ENCODE assay signal across 10 cellular contexts in genomic region chr19:51693246-51693645, GRCh38. TPM values are rescaled to one million over a fixed set of nuclear protein-coding genes. Genes with fewer than 3 reads are reported as not detected.
A peak's percentile ranks its signal among the peaks of the same experiment; 100 is the strongest.
DNase-seq lines count a peak whose midpoint lies in the region; ATAC-seq, FAIRE-seq and TF ChIP-seq lines count a peak whose summit lies in the region.
"Had no signal": no experiment of that assay in that cellular context is flagged by ENCODE, and none has a peak within 500 bp of the region (broad histone marks: within the 10 kb centered on the region; RNA-seq: fewer than 3 reads in every experiment).

A gene with protein sequence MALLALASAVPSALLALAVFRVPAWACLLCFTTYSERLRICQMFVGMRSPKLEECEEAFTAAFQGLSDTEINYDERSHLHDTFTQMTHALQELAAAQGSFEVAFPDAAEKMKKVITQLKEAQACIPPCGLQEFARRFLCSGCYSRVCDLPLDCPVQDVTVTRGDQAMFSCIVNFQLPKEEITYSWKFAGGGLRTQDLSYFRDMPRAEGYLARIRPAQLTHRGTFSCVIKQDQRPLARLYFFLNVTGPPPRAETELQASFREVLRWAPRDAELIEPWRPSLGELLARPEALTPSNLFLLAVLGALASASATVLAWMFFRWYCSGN (plus strand): TSS chr19:51693330. CDS start chr19:51693527, 197 bp downstream.

- no peak for TF ChIP-seq CTCF in Calu3 (IDR thresholded peaks at IDR 0.05; ENCODE audit: unreplicated experiment)
- TF ChIP-seq CTCF in ascending aorta (IDR thresholded peaks at IDR 0.05), result no peak
- TF ChIP-seq CTCF in sigmoid colon (IDR thresholded peaks at IDR 0.05), result no peak

- peaks cover 42% of the 10 kb centered on the region for H3K4me1 Mint-ChIP-seq in Calu3 (ENCODE audit: low read depth, unreplicated experiment)
- H3K4me1 Mint-ChIP-seq in stimulated activated naive B cell treated with anti-CD40 and anti-IgM and Interleukin-4, amounts not matched to agents 10 μg/mL and 1 μg/mL and 100 μg/mL, for 72 hours, result peaks cover 17% of the 10 kb centered on the region in 2 donors
- H3K4me1 Mint-ChIP-seq in stimulated activated memory B cell treated with anti-CD40 and anti-IgM and Interleukin-4, amounts not matched to agents 10 μg/mL and 1 μg/mL and 100 μg/mL, for 72 hours, result peaks cover 24% of the 10 kb centered on the region

- H3K9me3 ChIP-seq in ascending aorta (no peaks in the 10 kb centered on the region), sigmoid colon (no peaks in the 10 kb centered on the region)

- ATAC-seq in left cardiac atrium, result no peak
- no peak for ATAC-seq in stimulated activated naive B cell treated with anti-CD40 and anti-IgM and Interleukin-4, amounts not matched to agents 10 μg/mL and 1 μg/mL and 100 μg/mL, for 72 hours (replicated peaks)
- no peak for ATAC-seq in stimulated activated memory B cell treated with anti-CD40 and anti-IgM and Interleukin-4, amounts not matched to agents 10 μg/mL and 1 μg/mL and 100 μg/mL, for 72 hours

- no TSS peak for BruUV-seq in Calu3 (replicated peaks; lab: Mats Ljungman, UMichigan)

- H3K4me3 ChIP-seq in ascending aorta (peak within 1 kb of the TSS; percentile 7 to 89), sigmoid colon (peak within 1 kb of the TSS in 3 of 4 donors; percentile 89 to 97 (median 96))

- H3K27ac ChIP-seq in ascending aorta, result peak within 1 kb of the TSS; percentile 97 to 100
- peak within 1 kb of the TSS; percentile 98 to 100 (median 100) for H3K27ac ChIP-seq in sigmoid colon

- CTCF ChIA-PET in Calu3 (lab: Charles Lee), result interaction anchor here (0.6 kb wide), 1 partner anchor 10 kb away, joined by 3 read pairs; no protein-coding TSS in a partner anchor

- FAIRE-seq in H54 (lab: Jason Lieb, UNC), result no peak

- H3K4me1 ChIP-seq in ascending aorta (peaks cover 7 to 13% of the 10 kb centered on the region in 2 donors), sigmoid colon (peaks cover 0 to 44% (median 33%) of the 10 kb centered on the region in 4 donors)

- H3K27me3 ChIP-seq in ascending aorta (no peaks in the 10 kb centered on the region), sigmoid colon (no peaks in the 10 kb centered on the region)

- H3K36me3 Mint-ChIP-seq in Calu3 (ENCODE audit: insufficient read depth, unreplicated experiment), result peaks cover 63% of the 10 kb centered on the region
- peaks cover 0 to 4% of the 10 kb centered on the region in 2 donors for H3K36me3 Mint-ChIP-seq in stimulated activated naive B cell treated with anti-CD40 and anti-IgM and Interleukin-4, amounts not matched to agents 10 μg/mL and 1 μg/mL and 100 μg/mL, for 72 hours
- H3K36me3 Mint-ChIP-seq in stimulated activated memory B cell treated with anti-CD40 and anti-IgM and Interleukin-4, amounts not matched to agents 10 μg/mL and 1 μg/mL and 100 μg/mL, for 72 hours, result peaks cover 6% of the 10 kb centered on the region

- H3K36me3 ChIP-seq in ascending aorta (peaks cover 27 to 49% of the 10 kb centered on the region in 2 donors), sigmoid colon (peaks cover 7 to 43% (median 30%) of the 10 kb centered on the region in 4 donors)

- DNase-seq in Calu3, result no peak
- no peak for DNase-seq in ascending aorta (ENCODE audit: low spot score in 2 of 2)
- no peak for DNase-seq in left cardiac atrium
- DNase-seq in sigmoid colon, result no peak
- DNase-seq in H54 (ENCODE audit: insufficient read length, low spot score), result no peak
- no peak for DNase-seq in nucleus accumbens (lab: John Stamatoyannopoulos, UW)
- DNase-seq in stimulated activated naive B cell treated with anti-CD40 and anti-IgM and Interleukin-4, amounts not matched to agents 10 μg/mL and 1 μg/mL and 100 μg/mL, for 72 hours, result no peak
- DNase-seq: DND-41, NCI-H524 treated with DMSO at 0.1 percent for 48 hours had no signal

- TF ChIP-seq POLR2A in sigmoid colon (IDR thresholded peaks at IDR 0.05) (no peak), H54 (IDR thresholded peaks at IDR 0.05; ENCODE audit: low read depth, low read length) (no peak)

- intact Hi-C loops in Calu3 (cut with micrococcal nuclease; ENCODE audit: unreplicated experiment) (no loop called here), ascending aorta (cut with DNase I) (loop anchor here (10.0 kb wide), 1 partner anchor 1318 kb away; the partner anchor contains the start of gene NR1H2), left cardiac atrium (cut with DNase I) (no loop called here), sigmoid colon (cut with DNase I) (no loop called here)

- H3K27me3 Mint-ChIP-seq in Calu3 (ENCODE audit: unreplicated experiment), result no peaks in the 10 kb centered on the region
- H3K27me3 Mint-ChIP-seq in stimulated activated naive B cell treated with anti-CD40 and anti-IgM and Interleukin-4, amounts not matched to agents 10 μg/mL and 1 μg/mL and 100 μg/mL, for 72 hours, result peaks cover 61 to 63% of the 10 kb centered on the region in 2 donors
- H3K27me3 Mint-ChIP-seq in stimulated activated memory B cell treated with anti-CD40 and anti-IgM and Interleukin-4, amounts not matched to agents 10 μg/mL and 1 μg/mL and 100 μg/mL, for 72 hours, result peaks cover 62% of the 10 kb centered on the region

- 83 to 86% methylated on average over 8 of the region's 8 CpGs for WGBS in sigmoid colon, 2 donors

- H3K9me3 Mint-ChIP-seq in Calu3 (ENCODE audit: low read depth, unreplicated experiment), result no peaks in the 10 kb centered on the region
- no peaks in the 10 kb centered on the region for H3K9me3 Mint-ChIP-seq in stimulated activated naive B cell treated with anti-CD40 and anti-IgM and Interleukin-4, amounts not matched to agents 10 μg/mL and 1 μg/mL and 100 μg/mL, for 72 hours
- H3K9me3 Mint-ChIP-seq in stimulated activated memory B cell treated with anti-CD40 and anti-IgM and Interleukin-4, amounts not matched to agents 10 μg/mL and 1 μg/mL and 100 μg/mL, for 72 hours, result no peaks in the 10 kb centered on the region

- H3K27ac Mint-ChIP-seq in Calu3 (ENCODE audit: unreplicated experiment), result no peak within 1 kb of the TSS
- no peak within 1 kb of the TSS for H3K27ac Mint-ChIP-seq in stimulated activated naive B cell treated with anti-CD40 and anti-IgM and Interleukin-4, amounts not matched to agents 10 μg/mL and 1 μg/mL and 100 μg/mL, for 72 hours
- no peak within 1 kb of the TSS for H3K27ac Mint-ChIP-seq in stimulated activated memory B cell treated with anti-CD40 and anti-IgM and Interleukin-4, amounts not matched to agents 10 μg/mL and 1 μg/mL and 100 μg/mL, for 72 hours

- peak within 1 kb of the TSS; percentile 82 for H3K4me3 Mint-ChIP-seq in Calu3 (ENCODE audit: low read depth, unreplicated experiment)
- no peak within 1 kb of the TSS for H3K4me3 Mint-ChIP-seq in stimulated activated naive B cell treated with anti-CD40 and anti-IgM and Interleukin-4, amounts not matched to agents 10 μg/mL and 1 μg/mL and 100 μg/mL, for 72 hours
- no peak within 1 kb of the TSS for H3K4me3 Mint-ChIP-seq in stimulated activated memory B cell treated with anti-CD40 and anti-IgM and Interleukin-4, amounts not matched to agents 10 μg/mL and 1 μg/mL and 100 μg/mL, for 72 hours

- TF ChIP-seq EP300 in sigmoid colon (IDR thresholded peaks at IDR 0.05), result no peak

RNA-seq across cellular contexts. Expression of the gene that starts here (rescaled TPM):
- total RNA-seq in Calu3 (2022), result 30.3 and 33.7 TPM in 2 replicates
- total RNA-seq in ascending aorta, result 16.0 TPM
- 10 to 100 TPM; 11.7 to 17.1 TPM for total RNA-seq in left cardiac atrium
- total RNA-seq in sigmoid colon, result 10 to 100 TPM; 19.9 to 45.7 (median 29.1) TPM
- polyA plus RNA-seq in sigmoid colon, result 1 to 10 TPM in 2 of 3 donors, not detected in 1; 3.0 to 4.8 TPM
